ENCODE assay signal across 8 cellular contexts in genomic region chr13:40664100-40665060, GRCh38. TPM values are rescaled to one million over a fixed set of nuclear protein-coding genes. Genes with fewer than 3 reads are reported as not detected.
DNase-seq lines count a peak whose midpoint lies in the region; ATAC-seq and TF ChIP-seq lines count a peak whose summit lies in the region.

No MANE protein-coding gene starts in this region.

- H2BK5ac ChIP-seq in trophoblast cell (ENCODE audit: low read depth, low read length, poor library complexity): peak overlapping the region; percentile 77

- H2BK120ac ChIP-seq in trophoblast cell (ENCODE audit: insufficient read depth, low read length, poor library complexity): peak overlapping the region; percentile 40

- DNase-seq in Right ventricle myocardium superior: peak; percentile 91
- DNase-seq in trophoblast cell: peak; percentile 61 to 73
- peak; percentile 90 for DNase-seq in upper lobe of right lung
- no peak for DNase-seq in SIG-M5 (lab: John Stamatoyannopoulos, UW)

- peak overlapping the region; percentile 93 for H3K4ac ChIP-seq in trophoblast cell (ENCODE audit: low read depth, low read length)

- peak overlapping the region; percentile 79 for H4K91ac ChIP-seq in trophoblast cell (ENCODE audit: low read depth, low read length)

- intact Hi-C loops in Right ventricle myocardium superior (cut with DNase I): loop anchor here (5.0 to 10.0 kb wide), 2 partner anchors 80 to 217 kb away; no protein-coding TSS in a partner anchor
- intact Hi-C loops in upper lobe of right lung (cut with DNase I): no loop called here

- peak overlapping the region; percentile 80 for H3K18ac ChIP-seq in trophoblast cell (ENCODE audit: low read length)

- WGBS in trophoblast cell (ENCODE audit: extremely low coverage, insufficient coverage, insufficient read length): no CpG with 5 or more reads among the region's 87 CpGs

- H3K79me1 ChIP-seq in trophoblast cell (ENCODE audit: low read length): peaks cover 30% of the 10 kb centered on the region

- H2AFZ ChIP-seq in trophoblast cell (ENCODE audit: insufficient read depth, low read length, poor library complexity): peak overlapping the region; percentile 61

- peak overlapping the region; percentile 65 for H2BK12ac ChIP-seq in trophoblast cell (ENCODE audit: low read length)

- peak overlapping the region; percentile 98 for H3K4me3 Mint-ChIP-seq in activated naive CD4-positive, alpha-beta T cell treated with anti-CD3 and anti-CD28 coated beads, Interleukin-2, amount 50 U/mL, for 24 hours

- TF ChIP-seq CTCF in upper lobe of right lung (IDR thresholded peaks at IDR 0.05): no peak

- H3K9ac ChIP-seq in trophoblast cell (ENCODE audit: low read length): peak overlapping the region; percentile 91

- peak; percentile 24 for ATAC-seq in HG02840 (IDR thresholded peaks at IDR 0.05; ENCODE audit: low FRiP score, unreplicated experiment)
- ATAC-seq in Right ventricle myocardium superior (ENCODE audit: poor library complexity): peak; percentile 84
- peak; percentile 79 for ATAC-seq in upper lobe of right lung

- H3K9me3 Mint-ChIP-seq in activated naive CD4-positive, alpha-beta T cell treated with anti-CD3 and anti-CD28 coated beads, Interleukin-2, amount 50 U/mL, for 24 hours: no peaks in the 10 kb centered on the region

- H3K4me1 Mint-ChIP-seq in activated naive CD4-positive, alpha-beta T cell treated with anti-CD3 and anti-CD28 coated beads, Interleukin-2, amount 50 U/mL, for 24 hours: peaks cover 54% of the 10 kb centered on the region

- TF ChIP-seq POLR2A in GM10847 (IDR thresholded peaks at IDR 0.05; ENCODE audit: extremely low read depth, insufficient read length) (peak; percentile 29), Raji (IDR thresholded peaks at IDR 0.05; ENCODE audit: insufficient read depth, low read depth, low read length) (peak; percentile 50)

- peak overlapping the region; percentile 94 for H3K4me3 ChIP-seq in trophoblast cell (ENCODE audit: low read depth, low read length)
- H3K4me3 ChIP-seq in upper lobe of right lung: peak overlapping the region; percentile 75

- H4K12ac ChIP-seq in trophoblast cell (ENCODE audit: low read depth, low read length): peak overlapping the region; percentile 14

- H3K27ac Mint-ChIP-seq in activated naive CD4-positive, alpha-beta T cell treated with anti-CD3 and anti-CD28 coated beads, Interleukin-2, amount 50 U/mL, for 24 hours: peak overlapping the region; percentile 99

- H3K27me3 ChIP-seq in trophoblast cell (ENCODE audit: insufficient read depth, low read length) (no peaks in the 10 kb centered on the region), upper lobe of right lung (no peaks in the 10 kb centered on the region)

- peak overlapping the region; percentile 86 for H3K27ac ChIP-seq in trophoblast cell (ENCODE audit: low read depth, low read length)
- peak overlapping the region; percentile 93 for H3K27ac ChIP-seq in upper lobe of right lung

- no peaks in the 10 kb centered on the region for H3K36me3 ChIP-seq in trophoblast cell (ENCODE audit: control insufficient read depth in 1 of 2, insufficient read depth in 2 of 2, low read length in 2 of 2)
- no peaks in the 10 kb centered on the region for H3K36me3 ChIP-seq in upper lobe of right lung

- no peaks in the 10 kb centered on the region for H3K27me3 Mint-ChIP-seq in activated naive CD4-positive, alpha-beta T cell treated with anti-CD3 and anti-CD28 coated beads, Interleukin-2, amount 50 U/mL, for 24 hours

- H3K14ac ChIP-seq in trophoblast cell (ENCODE audit: low read length): peak overlapping the region; percentile 88

- peaks cover 38% of the 10 kb centered on the region for H3K79me2 ChIP-seq in trophoblast cell (ENCODE audit: control insufficient read depth, insufficient read depth, low read length, poor library complexity)

- no peak overlapping the region for H3K23ac ChIP-seq in trophoblast cell (ENCODE audit: low read length)

- peaks cover 4% of the 10 kb centered on the region for H3K36me3 Mint-ChIP-seq in activated naive CD4-positive, alpha-beta T cell treated with anti-CD3 and anti-CD28 coated beads, Interleukin-2, amount 50 U/mL, for 24 hours

- H3K4me1 ChIP-seq in trophoblast cell (ENCODE audit: control insufficient read depth in 1 of 2, insufficient read depth in 2 of 2, low read length in 2 of 2): peaks cover 11 to 12% of the 10 kb centered on the region in 2 experiments
- peaks cover 24% of the 10 kb centered on the region for H3K4me1 ChIP-seq in upper lobe of right lung

- peak overlapping the region; percentile 67 for H4K8ac ChIP-seq in trophoblast cell (ENCODE audit: low read depth, low read length)

- peak overlapping the region; percentile 93 for H3K4me2 ChIP-seq in trophoblast cell (ENCODE audit: low read length)

- H3K9me3 ChIP-seq in trophoblast cell (ENCODE audit: insufficient read depth, low read depth, low read length) (no peaks in the 10 kb centered on the region), upper lobe of right lung (no peaks in the 10 kb centered on the region)

- H2AK5ac ChIP-seq in trophoblast cell (ENCODE audit: low read length): peak overlapping the region; percentile 30

RNA-seq across cellular contexts. Expression of gene FOXO1, which starts 2.1 kb away (rescaled TPM):
- total RNA-seq in Right ventricle myocardium superior (14.4 TPM), upper lobe of right lung (29.4 TPM)
- 22.6 and 23.1 TPM in 2 replicates for polyA plus RNA-seq in trophoblast cell (2013)

Comparison
In these comparisons a context has a peak if more than half of its experiments do, and no peak if none do; other contexts are left out.
1. ATAC-seq: peak in every context shown above with its lines; median percentile 84 in Right ventricle myocardium superior; 79 in upper lobe of right lung; 24 in HG02840.